Comparison of ENCODE assay signal across 20 cellular contexts in the genomic region with DNA sequence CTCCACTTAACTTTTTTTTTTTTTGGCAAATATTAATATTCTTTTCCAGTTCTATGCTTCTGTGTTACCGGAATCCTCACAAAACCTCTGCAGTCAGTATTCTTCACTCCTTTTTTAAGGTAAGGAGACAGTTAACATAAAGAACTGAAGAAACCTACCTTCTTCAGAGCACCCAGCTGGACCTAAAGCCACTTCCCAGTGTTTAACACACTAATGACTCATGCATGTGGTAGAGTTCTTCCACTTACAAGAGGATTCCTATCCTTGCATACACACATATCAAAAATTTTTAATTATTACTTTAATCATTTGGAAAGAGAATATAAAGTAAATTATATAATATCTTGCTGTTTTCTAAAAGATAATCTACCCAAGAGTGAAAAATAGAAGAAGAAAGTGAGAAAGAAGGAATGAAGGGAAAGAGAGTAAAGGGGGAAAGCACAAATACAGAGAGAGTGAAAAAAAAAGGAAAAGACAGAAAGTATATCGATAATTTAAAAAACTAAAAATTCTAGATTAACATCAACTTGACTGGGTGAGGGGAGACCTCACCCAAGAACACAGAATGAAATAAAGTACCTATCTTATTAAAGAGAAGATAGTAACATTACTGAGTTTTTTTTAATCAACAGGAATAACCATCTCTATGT. TPM values are rescaled to one million over a fixed set of nuclear protein-coding genes. Genes with fewer than 3 reads are reported as not detected.
DNase-seq lines count a peak whose midpoint lies in the region; TF ChIP-seq lines count a peak whose summit lies in the region.
"Had no signal": no experiment of that assay in that cellular context is flagged by ENCODE, and none has a peak within 500 bp of the region (broad histone marks: within the 10 kb centered on the region; RNA-seq: fewer than 3 reads in every experiment).

No MANE protein-coding gene starts in this region.

- no peak overlapping the region for H3K9ac ChIP-seq in endodermal cell (ENCODE audit: extremely low read depth, low read length, poor library complexity, severe bottlenecking)

- H3K4me1 ChIP-seq in endodermal cell (ENCODE audit: control insufficient read depth, insufficient read depth, low read length) = no peaks in the 10 kb centered on the region
- H3K4me1 ChIP-seq: BE2C had no signal

- H3K9me3 ChIP-seq in endodermal cell (ENCODE audit: control insufficient read depth, low read length) = peaks cover 26% of the 10 kb centered on the region
- H3K9me3 ChIP-seq: BE2C, transverse colon had no signal

- H3K36me3 ChIP-seq in endodermal cell (ENCODE audit: control insufficient read depth, insufficient read depth, low read length) = peaks cover 51% of the 10 kb centered on the region
- H3K36me3 ChIP-seq: transverse colon had no signal

- 100% methylated on average over 1 of the region's 2 CpGs; no CpG with 5 or more reads in 1 of the 2 experiments for WGBS in endodermal cell (ENCODE audit: insufficient coverage in 1 of 2, insufficient read length in 1 of 2), 2 experiments

- H3K27me3 ChIP-seq in endodermal cell (ENCODE audit: control insufficient read depth, insufficient read depth, low read length, poor library complexity, severe bottlenecking) = no peaks in the 10 kb centered on the region
- H3K27me3 ChIP-seq: BE2C, dorsolateral prefrontal cortex, transverse colon had no signal

- no peak overlapping the region for H3K4me3 ChIP-seq in endodermal cell (ENCODE audit: low read length)
- H3K4me3 ChIP-seq: dorsolateral prefrontal cortex, GM23338, transverse colon had no signal

- TF ChIP-seq CTCF in endodermal cell (conservative IDR thresholded peaks at IDR 0.05) (no peak), mesothelial cell of epicardium (IDR thresholded peaks at IDR 0.05; ENCODE audit: unreplicated experiment) (no peak)

- H3K36me3 Mint-ChIP-seq in endodermal cell (ENCODE audit: low read depth) (peaks cover 25% of the 10 kb centered on the region), mesothelial cell of epicardium (peaks cover 13% of the 10 kb centered on the region)

- H3K4me1 Mint-ChIP-seq in endodermal cell (peaks cover 14% of the 10 kb centered on the region), mesothelial cell of epicardium (peaks cover 20% of the 10 kb centered on the region)

- DNase-seq in AG20443 (ENCODE audit: low spot score) (peak; percentile 18), M059J (ENCODE audit: low read depth) (peak; percentile 46), endodermal cell (no peak), mesothelial cell of epicardium (ENCODE audit: low spot score in 2 of 2, unreplicated experiment in 2 of 2) (no peak), NCI-H1417 treated with DMSO at 0.1 percent for 48 hours (lab: John Stamatoyannopoulos, UW) (no peak), T1000 (lab: John Stamatoyannopoulos, UW) (no peak), NCI-H2227 (lab: John Stamatoyannopoulos, UW; ENCODE audit: unreplicated experiment) (no peak), NCI-H2196 treated with DMSO at 0.1 percent for 48 hours (lab: John Stamatoyannopoulos, UW; ENCODE audit: unreplicated experiment) (no peak)
- DNase-seq: activated effector memory CD4-positive, alpha-beta T cell treated with anti-CD3 and anti-CD28 coated beads, Interleukin-2, amount 50 U/mL, for 16 hours; aorta; BE2C; DMS 273 treated with DMSO at 0.1 percent for 48 hours; dorsolateral prefrontal cortex; KBM-7; NCI-H1694 treated with DMSO at 0.1 percent for 48 hours; NCI-H524; nucleus accumbens; transverse colon; WERI-Rb-1 had no signal

- peaks cover 20% of the 10 kb centered on the region for H3K9me3 Mint-ChIP-seq in endodermal cell
- peaks cover 17% of the 10 kb centered on the region for H3K9me3 Mint-ChIP-seq in mesothelial cell of epicardium

- H3K27ac ChIP-seq in endodermal cell (ENCODE audit: low read depth, low read length) = no peak overlapping the region
- H3K27ac ChIP-seq: transverse colon, WERI-Rb-1 had no signal

- no peaks in the 10 kb centered on the region for H3K27me3 Mint-ChIP-seq in endodermal cell (ENCODE audit: insufficient read depth)
- H3K27me3 Mint-ChIP-seq in mesothelial cell of epicardium (ENCODE audit: low read depth) = no peaks in the 10 kb centered on the region

- H3K27ac Mint-ChIP-seq in endodermal cell (peak overlapping the region; percentile 45), mesothelial cell of epicardium (peak overlapping the region; percentile 13)
- H3K27ac Mint-ChIP-seq: GM23338 had no signal

- H3K4me3 Mint-ChIP-seq in endodermal cell (no peak overlapping the region), mesothelial cell of epicardium (no peak overlapping the region)
- H3K4me3 Mint-ChIP-seq: GM23338 had no signal

RNA-seq across cellular contexts. Expression of a gene that starts 54.9 kb away (rescaled TPM):
- total RNA-seq in M059J (2014; rRNA removed; shearing (Covaris generic)) = 69.5 and 71.7 TPM in 2 replicates
- 100 to 1,000 TPM; 263 to 267 TPM for total RNA-seq in endodermal cell
- 152 TPM for polyA plus RNA-seq in endodermal cell (2013, experiment 1 of 2)
- polyA plus RNA-seq in endodermal cell (2013, experiment 2 of 2) = 153 TPM
- 137 to 144 TPM (median 140 TPM) in 3 replicates for total RNA-seq in mesothelial cell of epicardium

Comparison
In these comparisons a context has a peak if more than half of its experiments do, and no peak if none do; other contexts are left out.
1. DNase-seq: peak in AG20443 (single experiment) and M059J (single experiment); none in endodermal cell (single experiment), mesothelial cell of epicardium (0 of 2), NCI-H1417 treated with DMSO at 0.1 percent for 48 hours (single experiment), T1000 (single experiment), NCI-H2227 (single experiment) and NCI-H2196 treated with DMSO at 0.1 percent for 48 hours (single experiment).